1 cellular context compared by ENCODE assay signal in genomic region chr12:6540181-6540877, GRCh38.
TF ChIP-seq lines count a peak whose summit lies in the region.

No MANE protein-coding gene starts in this region.

TF ChIP-seq in K562, 482 proteins besides CTCF, POLR2A, EP300 and RAD21 (continues in another document):
- TF ChIP-seq VEZF1 (CRISPR knock-in tag; IDR thresholded peaks at IDR 0.05) (peak; percentile 67), CHD1 (IDR thresholded peaks at IDR 0.05; ENCODE audit: low read length) (peak; percentile 13), POLR2G (IDR thresholded peaks at IDR 0.05; ENCODE audit: low read depth, low read length) (peak; percentile 39), CTBP1 (IDR thresholded peaks at IDR 0.05; ENCODE audit: borderline replicate concordance) (peak; percentile 54; the same call in 1 of the 2 replicates), ETV5 (CRISPR knock-in tag; IDR thresholded peaks at IDR 0.05; ENCODE audit: low read depth) (peak; percentile 67), ZNF75A (CRISPR knock-in tag; IDR thresholded peaks at IDR 0.05) (no peak), SRSF1 (IDR thresholded peaks at IDR 0.05; ENCODE audit: low read depth, low read length) (no peak), CC2D1A (IDR thresholded peaks at IDR 0.05) (peak; percentile 91; the same call in 1 of the 2 replicates), HCFC1 (IDR thresholded peaks at IDR 0.05; ENCODE audit: low read depth, low read length) (no peak), EGR1 (conservative IDR thresholded peaks at IDR 0.05) (0 out of 2 replicates have a peak, but pooled peaks have one; percentile 11), MNT (conservative IDR thresholded peaks at IDR 0.05) (peak; percentile 1 to 10; a peak in 1 of 4 replicates), ZC3H8 (IDR thresholded peaks at IDR 0.05) (no peak), L3MBTL2 (IDR thresholded peaks at IDR 0.05) (peak; percentile 42; the same call in 1 of the 2 replicates), ZNF639 (CRISPR knock-in tag; conservative IDR thresholded peaks at IDR 0.05 in 1 of 2, IDR thresholded peaks at IDR 0.05 in 1 of 2) (no peak), RBFOX2 (IDR thresholded peaks at IDR 0.05; ENCODE audit: low read depth, low read length) (0 out of 2 replicates have a peak, but pooled peaks have one; percentile 30), YBX1 (IDR thresholded peaks at IDR 0.05) (no peak), PHF8 (IDR thresholded peaks at IDR 0.05; ENCODE audit: borderline replicate concordance, low read length) (0 out of 2 replicates have a peak, but pooled peaks have one; percentile 14), SIN3A (IDR thresholded peaks at IDR 0.05; ENCODE audit: borderline replicate concordance in 2 of 2, control insufficient read depth in 1 of 2, low read depth in 2 of 2, low read length in 2 of 2) (0 out of 4 replicates have a peak, but pooled peaks of 1 of the 2 experiments have one; percentile 15), ARID1B (IDR thresholded peaks at IDR 0.05) (0 out of 2 replicates have a peak, but pooled peaks have one; percentile 5), MEIS2 (IDR thresholded peaks at IDR 0.05; ENCODE audit: partially characterized antibody) (peak; percentile 61), MAZ (CRISPR knock-in tag; conservative IDR thresholded peaks at IDR 0.05 in 1 of 2, IDR thresholded peaks at IDR 0.05 in 1 of 2) (peak; percentile 56 to 76), CHD7 (IDR thresholded peaks at IDR 0.05; ENCODE audit: low read depth, low read length) (no peak), ZNF280A (IDR thresholded peaks at IDR 0.05; ENCODE audit: low read depth, partially characterized antibody) (no peak), FIP1L1 (IDR thresholded peaks at IDR 0.05; ENCODE audit: low read depth, low read length, poor library complexity, severe bottlenecking) (peak; percentile 36)
- TF ChIP-seq, protein P1, sequence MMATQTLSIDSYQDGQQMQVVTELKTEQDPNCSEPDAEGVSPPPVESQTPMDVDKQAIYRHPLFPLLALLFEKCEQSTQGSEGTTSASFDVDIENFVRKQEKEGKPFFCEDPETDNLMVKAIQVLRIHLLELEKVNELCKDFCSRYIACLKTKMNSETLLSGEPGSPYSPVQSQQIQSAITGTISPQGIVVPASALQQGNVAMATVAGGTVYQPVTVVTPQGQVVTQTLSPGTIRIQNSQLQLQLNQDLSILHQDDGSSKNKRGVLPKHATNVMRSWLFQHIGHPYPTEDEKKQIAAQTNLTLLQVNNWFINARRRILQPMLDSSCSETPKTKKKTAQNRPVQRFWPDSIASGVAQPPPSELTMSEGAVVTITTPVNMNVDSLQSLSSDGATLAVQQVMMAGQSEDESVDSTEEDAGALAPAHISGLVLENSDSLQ (IDR thresholded peaks at IDR 0.05): peak; percentile 55
- TF ChIP-seq, protein P2, sequence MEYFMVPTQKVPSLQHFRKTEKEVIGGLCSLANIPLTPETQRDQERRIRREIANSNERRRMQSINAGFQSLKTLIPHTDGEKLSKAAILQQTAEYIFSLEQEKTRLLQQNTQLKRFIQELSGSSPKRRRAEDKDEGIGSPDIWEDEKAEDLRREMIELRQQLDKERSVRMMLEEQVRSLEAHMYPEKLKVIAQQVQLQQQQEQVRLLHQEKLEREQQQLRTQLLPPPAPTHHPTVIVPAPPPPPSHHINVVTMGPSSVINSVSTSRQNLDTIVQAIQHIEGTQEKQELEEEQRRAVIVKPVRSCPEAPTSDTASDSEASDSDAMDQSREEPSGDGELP (CRISPR knock-in tag; IDR thresholded peaks at IDR 0.05; ENCODE audit: borderline replicate concordance): peak; percentile 84
- TF ChIP-seq, protein P3, sequence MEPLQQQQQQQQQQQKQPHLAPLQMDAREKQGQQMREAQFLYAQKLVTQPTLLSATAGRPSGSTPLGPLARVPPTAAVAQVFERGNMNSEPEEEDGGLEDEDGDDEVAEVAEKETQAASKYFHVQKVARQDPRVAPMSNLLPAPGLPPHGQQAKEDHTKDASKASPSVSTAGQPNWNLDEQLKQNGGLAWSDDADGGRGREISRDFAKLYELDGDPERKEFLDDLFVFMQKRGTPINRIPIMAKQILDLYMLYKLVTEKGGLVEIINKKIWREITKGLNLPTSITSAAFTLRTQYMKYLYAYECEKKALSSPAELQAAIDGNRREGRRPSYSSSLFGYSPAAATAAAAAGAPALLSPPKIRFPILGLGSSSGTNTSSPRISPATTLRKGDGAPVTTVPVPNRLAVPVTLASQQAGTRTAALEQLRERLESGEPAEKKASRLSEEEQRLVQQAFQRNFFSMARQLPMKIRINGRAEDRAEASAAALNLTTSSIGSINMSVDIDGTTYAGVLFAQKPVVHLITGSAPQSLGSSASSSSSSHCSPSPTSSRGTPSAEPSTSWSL (CRISPR knock-in tag; IDR thresholded peaks at IDR 0.05; ENCODE audit: borderline replicate concordance): no peak
